Comparison of ENCODE assay signal across 1 cellular context in genomic region chr1:39104158-39105060, GRCh38.
A peak's percentile ranks its signal among the peaks of the same experiment; 100 is the strongest.
TF ChIP-seq lines count a peak whose summit lies in the region.

No MANE protein-coding gene starts in this region.

TF ChIP-seq in HEK293, 187 proteins besides CTCF, POLR2A, EP300 and RAD21 (continued from another document):
- TF ChIP-seq ZBTB17 (tag by site-specific recombination; IDR thresholded peaks at IDR 0.05) (peak; percentile 69), ZNF366 (tag by site-specific recombination; conservative IDR thresholded peaks at IDR 0.05) (peak; percentile 39; the same call in 1 of the 2 replicates), ZNF510 (tag by site-specific recombination; IDR thresholded peaks at IDR 0.05; ENCODE audit: insufficient replicate concordance) (no peak), ZNF629 (tag by site-specific recombination; IDR thresholded peaks at IDR 0.05) (no peak)
